ENCODE assay signal across 2 cellular contexts in the genomic region with DNA sequence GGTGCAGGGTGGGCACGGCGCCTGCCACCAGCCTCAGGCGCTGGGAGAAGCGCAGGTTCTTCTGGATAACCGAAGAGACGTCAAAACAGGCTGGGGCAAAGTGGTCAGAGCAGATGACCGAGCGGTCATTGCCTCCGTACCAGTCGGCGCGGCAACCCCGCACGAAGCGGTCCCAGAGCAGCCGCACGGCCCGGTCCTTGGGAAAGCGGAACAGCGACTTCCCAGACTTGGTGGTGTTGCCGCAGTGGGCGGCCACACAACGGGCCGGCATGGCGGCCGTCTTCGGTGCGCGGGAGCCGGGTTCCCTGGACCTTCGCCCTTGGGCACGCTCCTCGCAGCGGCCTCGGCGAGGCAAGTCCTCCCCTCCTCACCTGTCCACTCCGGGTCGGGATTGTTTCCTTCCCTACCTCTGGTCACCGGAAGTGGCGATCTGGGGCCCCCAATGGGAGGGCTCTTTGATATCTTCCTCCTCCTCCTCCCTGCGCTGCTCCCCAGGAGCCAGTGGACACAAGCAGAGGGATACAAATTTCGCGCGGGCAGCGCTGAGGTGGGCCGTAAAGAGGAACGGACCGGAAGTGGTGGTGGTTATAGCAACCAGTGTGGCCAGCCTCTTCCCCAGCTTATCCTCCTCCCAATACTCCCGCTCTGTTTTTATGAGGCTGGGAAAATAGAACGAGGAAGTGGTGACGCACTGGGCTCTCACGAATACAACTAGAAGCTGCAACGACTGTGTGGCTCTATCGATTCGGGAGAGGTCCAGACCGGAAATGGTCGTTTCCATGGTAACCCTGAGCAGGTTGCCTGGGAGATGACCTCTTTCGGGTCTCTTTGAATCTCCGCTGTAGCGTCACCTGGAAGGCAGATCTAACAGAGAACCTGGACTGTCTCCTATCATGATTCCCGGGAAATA.
TF ChIP-seq lines count a peak whose summit lies in the region.

A gene with protein sequence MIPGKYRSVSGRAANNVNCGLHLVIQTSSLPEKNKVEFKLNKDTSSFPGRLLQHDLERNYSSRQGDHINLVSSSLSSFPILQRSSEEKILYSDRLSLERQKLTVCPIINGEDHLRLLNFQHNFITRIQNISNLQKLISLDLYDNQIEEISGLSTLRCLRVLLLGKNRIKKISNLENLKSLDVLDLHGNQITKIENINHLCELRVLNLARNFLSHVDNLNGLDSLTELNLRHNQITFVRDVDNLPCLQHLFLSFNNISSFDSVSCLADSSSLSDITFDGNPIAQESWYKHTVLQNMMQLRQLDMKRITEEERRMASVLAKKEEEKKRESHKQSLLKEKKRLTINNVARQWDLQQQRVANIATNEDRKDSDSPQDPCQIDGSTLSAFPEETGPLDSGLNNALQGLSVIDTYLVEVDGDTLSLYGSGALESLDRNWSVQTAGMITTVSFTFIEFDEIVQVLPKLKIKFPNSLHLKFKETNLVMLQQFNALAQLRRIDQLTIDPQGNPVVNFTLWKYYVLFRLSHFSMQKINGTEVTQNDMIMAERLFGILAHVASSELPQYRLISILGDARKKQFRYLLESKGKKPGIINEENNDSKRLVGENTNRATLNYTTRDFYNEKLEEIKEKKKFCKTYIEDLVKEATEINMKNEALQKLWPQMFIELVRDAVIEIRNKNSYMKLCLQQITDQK (plus strand): TSS at position 825 of the 910 bp plus-strand sequence. CDS start 69 bp downstream, at position 894.
Gene THAP10, minus strand, starts transcription at position 432 of the 910 bp plus-strand sequence. Its CDS starts 161 bp downstream, at position 271.

TF ChIP-seq in A549, 52 proteins besides CTCF, POLR2A, EP300 and RAD21 (continued from another document):
- TF ChIP-seq ELK1 (IDR thresholded peaks at IDR 0.05; ENCODE audit: low read depth, low read length) (0 out of 2 replicates have a peak, but pooled peaks have one; percentile 42), HOXB5 (CRISPR knock-in tag; IDR thresholded peaks at IDR 0.05) (peak; percentile 68), ZSCAN20 (CRISPR knock-in tag; IDR thresholded peaks at IDR 0.05) (no peak), KDM1A (IDR thresholded peaks at IDR 0.05; ENCODE audit: low read depth) (0 out of 2 replicates have a peak, but pooled peaks have one; percentile 86), KDM5A (IDR thresholded peaks at IDR 0.05) (peak; percentile 85), BHLHE40 (IDR thresholded peaks at IDR 0.05; ENCODE audit: low read depth, low read length) (no peak), ZC3H11A (IDR thresholded peaks at IDR 0.05) (no peak), SREBF2 (IDR thresholded peaks at IDR 0.05) (no peak), JUNB (IDR thresholded peaks at IDR 0.05) (no peak), POLR2AphosphoS2 (conservative IDR thresholded peaks at IDR 0.05; ENCODE audit: low read length) (no peak), FOSL2 (IDR thresholded peaks at IDR 0.05) (no peak), FOSL2 (CRISPR knock-in tag; IDR thresholded peaks at IDR 0.05) (no peak), JUN (IDR thresholded peaks at IDR 0.05) (peak in 1 of 2 experiments; percentile 68; a peak in 4 of 5 replicates), TP53 (CRISPR knock-in tag; IDR thresholded peaks at IDR 0.05) (no peak), NPAS2 (CRISPR knock-in tag; IDR thresholded peaks at IDR 0.05; ENCODE audit: borderline replicate concordance) (no peak), HOXA7 (CRISPR knock-in tag; IDR thresholded peaks at IDR 0.05) (no peak), SMC3 (IDR thresholded peaks at IDR 0.05) (peak; percentile 11; the same call in 1 of the 3 replicates), NR3C1 (IDR thresholded peaks at IDR 0.05) (no peak), TFCP2L1 (CRISPR knock-in tag; IDR thresholded peaks at IDR 0.05) (no peak), NFE2L2 (conservative IDR thresholded peaks at IDR 0.05; ENCODE audit: low read length) (no peak), MAZ (IDR thresholded peaks at IDR 0.05; ENCODE audit: borderline replicate concordance, low read depth, low read length) (no peak; the same call in 1 of the 2 replicates), HOXB13 (CRISPR knock-in tag; IDR thresholded peaks at IDR 0.05; ENCODE audit: low read depth) (0 out of 2 replicates have a peak, but pooled peaks have one; percentile 39)
- TF ChIP-seq, protein P1, sequence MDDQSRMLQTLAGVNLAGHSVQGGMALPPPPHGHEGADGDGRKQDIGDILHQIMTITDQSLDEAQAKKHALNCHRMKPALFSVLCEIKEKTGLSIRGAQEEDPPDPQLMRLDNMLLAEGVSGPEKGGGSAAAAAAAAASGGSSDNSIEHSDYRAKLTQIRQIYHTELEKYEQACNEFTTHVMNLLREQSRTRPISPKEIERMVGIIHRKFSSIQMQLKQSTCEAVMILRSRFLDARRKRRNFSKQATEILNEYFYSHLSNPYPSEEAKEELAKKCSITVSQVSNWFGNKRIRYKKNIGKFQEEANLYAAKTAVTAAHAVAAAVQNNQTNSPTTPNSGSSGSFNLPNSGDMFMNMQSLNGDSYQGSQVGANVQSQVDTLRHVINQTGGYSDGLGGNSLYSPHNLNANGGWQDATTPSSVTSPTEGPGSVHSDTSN (IDR thresholded peaks at IDR 0.05), result no peak
- TF ChIP-seq, protein P2, sequence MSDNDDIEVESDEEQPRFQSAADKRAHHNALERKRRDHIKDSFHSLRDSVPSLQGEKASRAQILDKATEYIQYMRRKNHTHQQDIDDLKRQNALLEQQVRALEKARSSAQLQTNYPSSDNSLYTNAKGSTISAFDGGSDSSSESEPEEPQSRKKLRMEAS (IDR thresholded peaks at IDR 0.05), result peak; percentile 90
- TF ChIP-seq, protein P3, sequence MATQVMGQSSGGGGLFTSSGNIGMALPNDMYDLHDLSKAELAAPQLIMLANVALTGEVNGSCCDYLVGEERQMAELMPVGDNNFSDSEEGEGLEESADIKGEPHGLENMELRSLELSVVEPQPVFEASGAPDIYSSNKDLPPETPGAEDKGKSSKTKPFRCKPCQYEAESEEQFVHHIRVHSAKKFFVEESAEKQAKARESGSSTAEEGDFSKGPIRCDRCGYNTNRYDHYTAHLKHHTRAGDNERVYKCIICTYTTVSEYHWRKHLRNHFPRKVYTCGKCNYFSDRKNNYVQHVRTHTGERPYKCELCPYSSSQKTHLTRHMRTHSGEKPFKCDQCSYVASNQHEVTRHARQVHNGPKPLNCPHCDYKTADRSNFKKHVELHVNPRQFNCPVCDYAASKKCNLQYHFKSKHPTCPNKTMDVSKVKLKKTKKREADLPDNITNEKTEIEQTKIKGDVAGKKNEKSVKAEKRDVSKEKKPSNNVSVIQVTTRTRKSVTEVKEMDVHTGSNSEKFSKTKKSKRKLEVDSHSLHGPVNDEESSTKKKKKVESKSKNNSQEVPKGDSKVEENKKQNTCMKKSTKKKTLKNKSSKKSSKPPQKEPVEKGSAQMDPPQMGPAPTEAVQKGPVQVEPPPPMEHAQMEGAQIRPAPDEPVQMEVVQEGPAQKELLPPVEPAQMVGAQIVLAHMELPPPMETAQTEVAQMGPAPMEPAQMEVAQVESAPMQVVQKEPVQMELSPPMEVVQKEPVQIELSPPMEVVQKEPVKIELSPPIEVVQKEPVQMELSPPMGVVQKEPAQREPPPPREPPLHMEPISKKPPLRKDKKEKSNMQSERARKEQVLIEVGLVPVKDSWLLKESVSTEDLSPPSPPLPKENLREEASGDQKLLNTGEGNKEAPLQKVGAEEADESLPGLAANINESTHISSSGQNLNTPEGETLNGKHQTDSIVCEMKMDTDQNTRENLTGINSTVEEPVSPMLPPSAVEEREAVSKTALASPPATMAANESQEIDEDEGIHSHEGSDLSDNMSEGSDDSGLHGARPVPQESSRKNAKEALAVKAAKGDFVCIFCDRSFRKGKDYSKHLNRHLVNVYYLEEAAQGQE (IDR thresholded peaks at IDR 0.05), result no peak

TF ChIP-seq in H1, 55 proteins besides CTCF, POLR2A, EP300 and RAD21 (continued from another document and continues in another):
- TF ChIP-seq CHD7 (IDR thresholded peaks at IDR 0.05; ENCODE audit: insufficient replicate concordance, low read length), result no peak
- TF ChIP-seq TEAD4 (IDR thresholded peaks at IDR 0.05; ENCODE audit: low read depth, low read length), result 0 out of 2 replicates have a peak, but pooled peaks have one; percentile 7
- TF ChIP-seq CTBP2 (IDR thresholded peaks at IDR 0.05; ENCODE audit: borderline replicate concordance, insufficient read depth, insufficient read length, low read length), result no peak
- TF ChIP-seq BACH1 (IDR thresholded peaks at IDR 0.05; ENCODE audit: low read length), result no peak
- TF ChIP-seq ZNF274 (IDR thresholded peaks at IDR 0.05; ENCODE audit: borderline replicate concordance, extremely low read depth, low read length), result no peak
- TF ChIP-seq YY1 (IDR thresholded peaks at IDR 0.05; ENCODE audit: low read depth, low read length), result peak; percentile 81
- TF ChIP-seq JUND (IDR thresholded peaks at IDR 0.05; ENCODE audit: low read length), result no peak
- TF ChIP-seq CBX5 (IDR thresholded peaks at IDR 0.05; ENCODE audit: low read depth, low read length), result no peak
- peak; percentile 65; the same call in 1 of the 2 replicates for TF ChIP-seq SP1 (IDR thresholded peaks at IDR 0.05; ENCODE audit: low read depth, low read length)
- 0 out of 2 replicates have a peak, but pooled peaks have one; percentile 62 for TF ChIP-seq CREB1 (IDR thresholded peaks at IDR 0.05)
- no peak for TF ChIP-seq SUZ12 (IDR thresholded peaks at IDR 0.05; ENCODE audit: low read length)
- TF ChIP-seq SIN3A (conservative IDR thresholded peaks at IDR 0.05 in 1 of 2, IDR thresholded peaks at IDR 0.05 in 1 of 2; ENCODE audit: low read depth in 1 of 2, low read length in 2 of 2), result peak; percentile 54 to 90; a peak in 2 of 4 replicates
- 0 out of 2 replicates have a peak, but pooled peaks have one; percentile 60 for TF ChIP-seq TCF12 (IDR thresholded peaks at IDR 0.05; ENCODE audit: low read depth, low read length)
- TF ChIP-seq JUN (IDR thresholded peaks at IDR 0.05; ENCODE audit: low read depth, low read length), result no peak
- peak; percentile 84 for TF ChIP-seq KDM4A (IDR thresholded peaks at IDR 0.05; ENCODE audit: low read depth, low read length, severe bottlenecking)
- TF ChIP-seq BCL11A (IDR thresholded peaks at IDR 0.05; ENCODE audit: low read depth in 2 of 2, low read length in 2 of 2), result no peak
- TF ChIP-seq GABPA (IDR thresholded peaks at IDR 0.05; ENCODE audit: borderline replicate concordance, insufficient read depth, low read length), result peak; percentile 95
- TF ChIP-seq TBP (IDR thresholded peaks at IDR 0.05; ENCODE audit: low read depth, low read length), result peak; percentile 65; the same call in 1 of the 2 replicates
- TF ChIP-seq GTF2F1 (IDR thresholded peaks at IDR 0.05; ENCODE audit: borderline replicate concordance, low read depth, low read length), result no peak
- peak; percentile 56 for TF ChIP-seq POLR2AphosphoS5 (IDR thresholded peaks at IDR 0.05; ENCODE audit: low read depth, low read length)
- no peak for TF ChIP-seq EGR1 (IDR thresholded peaks at IDR 0.05; ENCODE audit: borderline replicate concordance, low read depth, low read length)
- no peak for TF ChIP-seq SP2 (IDR thresholded peaks at IDR 0.05; ENCODE audit: low read length)
- no peak for TF ChIP-seq POU5F1 (IDR thresholded peaks at IDR 0.05; ENCODE audit: low read depth, low read length)
